13 cellular contexts compared by ENCODE assay signal in the genomic region with DNA sequence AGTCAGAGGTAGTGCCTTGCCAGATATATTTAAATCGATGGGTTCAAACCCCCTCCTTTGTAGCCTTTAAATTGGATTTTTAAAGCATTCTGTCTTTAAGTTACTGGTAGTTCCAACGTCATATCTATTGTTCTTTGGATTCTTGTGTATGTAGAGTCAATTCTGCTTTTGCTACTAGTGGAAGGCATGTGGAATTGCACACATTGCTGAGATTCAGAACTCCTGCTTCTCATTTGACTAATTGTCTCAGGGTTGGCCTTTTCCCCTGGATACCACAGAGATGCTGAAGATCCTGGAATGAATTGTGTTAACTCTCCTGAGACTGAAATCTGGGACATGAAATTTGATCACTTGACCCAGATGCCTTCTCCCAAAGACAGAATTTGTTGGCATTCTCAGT.
DNase-seq lines count a peak whose midpoint lies in the region; ATAC-seq, FAIRE-seq and TF ChIP-seq lines count a peak whose summit lies in the region.
"Had no signal": no experiment of that assay in that cellular context is flagged by ENCODE, and none has a peak within 500 bp of the region (broad histone marks: within the 10 kb centered on the region; RNA-seq: fewer than 3 reads in every experiment).

No MANE protein-coding gene starts in this region.

- TF ChIP-seq CTCF in HCT116 (IDR thresholded peaks at IDR 0.05 in 2 of 3, conservative IDR thresholded peaks at IDR 0.05 in 1 of 3; ENCODE audit: borderline replicate concordance in 1 of 3, insufficient read depth in 1 of 3, low read depth in 2 of 3, low read length in 2 of 3) (peak in 2 of 3 experiments; percentile 36 to 46; a peak in 4 of 6 replicates), HepG2 (CRISPR knock-in tag; IDR thresholded peaks at IDR 0.05) (no peak)

- TF ChIP-seq RAD21 in HCT116 (IDR thresholded peaks at IDR 0.05; ENCODE audit: low read depth) (no peak), HepG2 (CRISPR knock-in tag; IDR thresholded peaks at IDR 0.05) (no peak)

- H3K27ac ChIP-seq in HCT116 (ENCODE audit: low read depth, low read length) (no peak overlapping the region), HepG2 (ENCODE audit: extremely low read length, insufficient read depth, low read length) (no peak overlapping the region)
- H3K27ac ChIP-seq: left lung had no signal

- RAD21 ChIA-PET in HCT116 (lab: Charles Lee; ENCODE audit: low non-redundant PET in 1 of 2, low total read pairs in 2 of 2, uncharacterized antibody in 2 of 2, unreplicated experiment in 2 of 2), result no interaction called here

- FAIRE-seq in HepG2 (lab: Jason Lieb, UNC), result peak; percentile 83
- FAIRE-seq: endometrium had no signal

- H3K27me3 ChIP-seq in HCT116 (ENCODE audit: insufficient read depth, low read length) (no peaks in the 10 kb centered on the region), HepG2 (ENCODE audit: control insufficient read depth in 1 of 2, insufficient read depth in 2 of 2, low read length in 2 of 2) (no peaks in the 10 kb centered on the region)

- DNase-seq in AG20443 (ENCODE audit: low spot score) (peak; percentile 18), HCT116 (ENCODE audit: low read depth, low spot score) (peak; percentile 1), astrocyte of the hippocampus (ENCODE audit: low read depth, low spot score) (peak; percentile 31), HepG2 (ENCODE audit: low spot score) (peak; percentile 7), posterior cingulate gyrus (no peak)
- no peak for DNase-seq in stimulated activated CD4-positive, alpha-beta T cell treated with anti-CD3 and anti-CD28 coated beads, Interleukin-1b, Interleukin-23, amount 100 ng/mL, for 48 hours
- DNase-seq: activated CD4-positive, alpha-beta T cell treated with anti-CD3 and anti-CD28 coated beads, Interleukin-2, amount 10 ng/mL, durations not matched to agents 24 days and 14 days; CD8-positive, alpha-beta memory T cell; left lung; NCI-H2029 had no signal

- intact Hi-C loops in HCT116 (cut with micrococcal nuclease), result no loop called here
- intact Hi-C loops in HepG2 (cut with micrococcal nuclease; ENCODE audit: unreplicated experiment), result no loop called here
- intact Hi-C loops in posterior cingulate gyrus (cut with DNase I), result no loop called here

- POLR2A ChIA-PET in HCT116 (lab: Charles Lee), result no interaction called here
- POLR2A ChIA-PET in HepG2 (lab: Yijun Ruan, JAX), result no interaction called here

- H3K36me3 ChIP-seq in HCT116 (ENCODE audit: control insufficient read depth in 1 of 2, insufficient read depth in 2 of 2, low read length in 2 of 2) (no peaks in the 10 kb centered on the region), HepG2 (replicated peaks in 1 of 2; ENCODE audit: control insufficient read depth in 1 of 2, insufficient read depth in 2 of 2, low read length in 2 of 2) (no peaks in the 10 kb centered on the region)
- H3K36me3 ChIP-seq: left lung had no signal

- CTCF ChIA-PET in HCT116 (lab: Charles Lee), result no interaction called here
- CTCF ChIA-PET in HepG2 (lab: Yijun Ruan, JAX; ENCODE audit: low intra/inter-chr PET ratio, low total read pairs), result no interaction called here

- in situ Hi-C loops in HepG2 (cut with HindIII; ENCODE audit: extremely low pct_ligation_motif_present, low pct_unique_long_range_greater_than_20kb), result no loop called here

- no TSS peak for BruUV-seq in HCT116 (replicated peaks; lab: Mats Ljungman, UMichigan)
- no TSS peak for BruUV-seq in HepG2 (replicated peaks; lab: Mats Ljungman, UMichigan)

- no peak overlapping the region for H3K4me3 ChIP-seq in HCT116 (replicated peaks in 1 of 2; ENCODE audit: low read depth in 1 of 2, low read length in 2 of 2)
- H3K4me3 ChIP-seq in HepG2 (replicated peaks in 1 of 3; ENCODE audit: insufficient read depth in 1 of 3, low read depth in 2 of 3, low read length in 3 of 3), result no peak overlapping the region
- H3K4me3 ChIP-seq: left lung had no signal

- H3K4me1 ChIP-seq in HCT116 (ENCODE audit: control insufficient read depth in 1 of 2, insufficient read depth in 2 of 2, low read length in 2 of 2) (no peaks in the 10 kb centered on the region), HepG2 (ENCODE audit: insufficient read depth, low read length) (peaks cover 23% of the 10 kb centered on the region)
- H3K4me1 ChIP-seq: left lung had no signal

- no peak overlapping the region for H3K9ac ChIP-seq in HCT116 (ENCODE audit: low read length)
- H3K9ac ChIP-seq in HepG2 (ENCODE audit: insufficient read depth, low read depth, low read length), result no peak overlapping the region

- TF ChIP-seq POLR2A in HCT116 (IDR thresholded peaks at IDR 0.05; ENCODE audit: borderline replicate concordance, extremely low read depth, insufficient read depth, insufficient read length), result no peak
- TF ChIP-seq POLR2A in HepG2 (IDR thresholded peaks at IDR 0.05; ENCODE audit: insufficient read depth in 1 of 2, low read depth in 2 of 2, low read length in 2 of 2), result no peak

- H3K4me2 ChIP-seq in HCT116 (ENCODE audit: low read length), result no peak overlapping the region
- H3K4me2 ChIP-seq in HepG2 (ENCODE audit: low read depth, low read length), result no peak overlapping the region

- TF ChIP-seq EP300 in HepG2 (IDR thresholded peaks at IDR 0.05; ENCODE audit: low read depth in 2 of 2, low read length in 2 of 2), result no peak
- no peak for TF ChIP-seq EP300 in HepG2 (CRISPR knock-in tag; IDR thresholded peaks at IDR 0.05; ENCODE audit: borderline replicate concordance)

- H3K79me2 ChIP-seq in HCT116 (ENCODE audit: insufficient read depth, low read length) (no peaks in the 10 kb centered on the region), HepG2 (ENCODE audit: insufficient read depth, low read length) (no peaks in the 10 kb centered on the region)

- ATAC-seq in HCT116 (peak; percentile 42; the same call in 1 of the 2 replicates), HepG2 (peak; percentile 51; the same call in 1 of the 3 replicates), GM18520 (IDR thresholded peaks at IDR 0.05; ENCODE audit: unreplicated experiment) (no peak), HG03095 (IDR thresholded peaks at IDR 0.05; ENCODE audit: unreplicated experiment) (no peak)
- ATAC-seq: left lung had no signal

- no peaks in the 10 kb centered on the region for H3K9me2 ChIP-seq in HCT116 (ENCODE audit: insufficient read depth)

- no peaks in the 10 kb centered on the region for H3K9me3 ChIP-seq in HCT116 (ENCODE audit: control insufficient read depth in 1 of 2, insufficient read depth in 1 of 2, low read depth in 1 of 2, low read length in 2 of 2)
- H3K9me3 ChIP-seq in HepG2 (ENCODE audit: low read length), result no peaks in the 10 kb centered on the region
- H3K9me3 ChIP-seq: left lung had no signal

- no peaks in the 10 kb centered on the region for H4K20me1 ChIP-seq in HCT116 (ENCODE audit: insufficient read depth)
- no peaks in the 10 kb centered on the region for H4K20me1 ChIP-seq in HepG2 (ENCODE audit: insufficient read depth, low read length)

- 6% methylated on average over 2 of the region's 2 CpGs for WGBS in HepG2 (ENCODE audit: low lambda C conversion rate)

- no peak overlapping the region for H2AFZ ChIP-seq in HCT116 (ENCODE audit: low read depth, low read length, poor library complexity, severe bottlenecking)
- H2AFZ ChIP-seq in HepG2 (ENCODE audit: low read length), result no peak overlapping the region

TF ChIP-seq in HCT116, 20 proteins besides CTCF, POLR2A, EP300 and RAD21 (continues in another document):
- TF ChIP-seq YY1 (IDR thresholded peaks at IDR 0.05; ENCODE audit: extremely low read depth, insufficient replicate concordance, low read depth, low read length) (no peak), ZFX (IDR thresholded peaks at IDR 0.05) (no peak), JUND (IDR thresholded peaks at IDR 0.05) (no peak), EGR1 (IDR thresholded peaks at IDR 0.05; ENCODE audit: low read depth) (no peak), EZH2phosphoT487 (IDR thresholded peaks at IDR 0.05; ENCODE audit: borderline replicate concordance) (no peak)
- TF ChIP-seq, protein P1, sequence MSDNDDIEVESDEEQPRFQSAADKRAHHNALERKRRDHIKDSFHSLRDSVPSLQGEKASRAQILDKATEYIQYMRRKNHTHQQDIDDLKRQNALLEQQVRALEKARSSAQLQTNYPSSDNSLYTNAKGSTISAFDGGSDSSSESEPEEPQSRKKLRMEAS (IDR thresholded peaks at IDR 0.05), result no peak

TF ChIP-seq in HepG2, 621 proteins besides CTCF, POLR2A, EP300 and RAD21:
- peak; percentile 88 for TF ChIP-seq TEAD3 (CRISPR knock-in tag; optimal IDR thresholded peaks at IDR 0.05; ENCODE audit: borderline replicate concordance)
- no peak for TF ChIP-seq KMT2A (CRISPR knock-in tag; IDR thresholded peaks at IDR 0.05)
- TF ChIP-seq MIXL1 (CRISPR knock-in tag; IDR thresholded peaks at IDR 0.05), result no peak
- TF ChIP-seq BRD4 (CRISPR knock-in tag; IDR thresholded peaks at IDR 0.05), result no peak
- TF ChIP-seq SOX5 (CRISPR knock-in tag; IDR thresholded peaks at IDR 0.05; ENCODE audit: borderline replicate concordance), result 0 out of 2 replicates have a peak, but pooled peaks have one; percentile 16
- no peak for TF ChIP-seq SOX13 (IDR thresholded peaks at IDR 0.05)
- TF ChIP-seq SOX13 (CRISPR knock-in tag; conservative IDR thresholded peaks at IDR 0.05 in 1 of 2, IDR thresholded peaks at IDR 0.05 in 1 of 2), result 0 out of 4 replicates have a peak, but pooled peaks of 1 of the 2 experiments have one; percentile 11
- TF ChIP-seq, protein P2, sequence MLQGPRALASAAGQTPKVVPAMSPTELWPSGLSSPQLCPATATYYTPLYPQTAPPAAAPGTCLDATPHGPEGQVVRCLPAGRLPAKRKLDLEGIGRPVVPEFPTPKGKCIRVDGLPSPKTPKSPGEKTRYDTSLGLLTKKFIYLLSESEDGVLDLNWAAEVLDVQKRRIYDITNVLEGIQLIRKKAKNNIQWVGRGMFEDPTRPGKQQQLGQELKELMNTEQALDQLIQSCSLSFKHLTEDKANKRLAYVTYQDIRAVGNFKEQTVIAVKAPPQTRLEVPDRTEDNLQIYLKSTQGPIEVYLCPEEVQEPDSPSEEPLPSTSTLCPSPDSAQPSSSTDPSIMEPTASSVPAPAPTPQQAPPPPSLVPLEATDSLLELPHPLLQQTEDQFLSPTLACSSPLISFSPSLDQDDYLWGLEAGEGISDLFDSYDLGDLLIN (CRISPR knock-in tag; IDR thresholded peaks at IDR 0.05; ENCODE audit: borderline replicate concordance), result no peak
- no peak for TF ChIP-seq HDAC2 (CRISPR knock-in tag; IDR thresholded peaks at IDR 0.05)
- no peak for TF ChIP-seq ZSCAN22 (CRISPR knock-in tag; IDR thresholded peaks at IDR 0.05)
- TF ChIP-seq ZNF775 (CRISPR knock-in tag; IDR thresholded peaks at IDR 0.05; ENCODE audit: borderline replicate concordance), result no peak

Comparison
In these comparisons a context has a peak if more than half of its experiments do, and no peak if none do; other contexts are left out.
1. DNase-seq: peak in AG20443 (single experiment), HCT116 (single experiment), astrocyte of the hippocampus (single experiment) and HepG2 (single experiment); none in stimulated activated CD4-positive, alpha-beta T cell treated with anti-CD3 and anti-CD28 coated beads, Interleukin-1b, Interleukin-23, amount 100 ng/mL, for 48 hours (single experiment) and posterior cingulate gyrus (0 of 10).
2. ATAC-seq: peak in HCT116 (single experiment) and HepG2 (single experiment); none in GM18520 (single experiment) and HG03095 (single experiment).